8 cellular contexts compared by ENCODE assay signal in the genomic region with DNA sequence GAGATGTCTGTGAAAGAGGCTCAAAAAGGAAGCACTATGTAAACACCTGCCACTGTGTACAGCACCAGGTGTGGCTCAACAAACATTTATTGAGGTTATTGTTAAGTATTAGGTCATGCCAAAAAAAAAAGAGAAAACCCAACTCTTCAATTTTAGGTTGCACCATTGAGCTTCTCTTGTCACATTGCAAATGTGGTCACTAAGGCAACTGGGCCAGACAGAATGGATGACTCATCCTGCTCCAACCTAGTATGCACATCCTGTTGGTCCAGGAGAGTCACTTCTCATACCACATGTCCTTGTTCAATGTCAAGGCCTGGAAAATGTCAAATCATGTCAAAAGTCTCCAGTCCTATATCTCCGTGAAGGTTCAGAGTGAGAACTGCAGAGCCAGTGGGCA. TPM values are rescaled to one million over a fixed set of nuclear protein-coding genes. Genes with fewer than 3 reads are reported as not detected.
DNase-seq lines count a peak whose midpoint lies in the region; ATAC-seq, FAIRE-seq and TF ChIP-seq lines count a peak whose summit lies in the region.

No MANE protein-coding gene starts in this region.

- ATAC-seq in HG03342 (IDR thresholded peaks at IDR 0.05; ENCODE audit: unreplicated experiment): peak; percentile 86
- peak; percentile 99 for ATAC-seq in activated naive CD8-positive, alpha-beta T cell treated with anti-CD3 and anti-CD28 coated beads, Interleukin-2, amount 50 U/mL, for 24 hours

- no peaks in the 10 kb centered on the region for H3K36me3 Mint-ChIP-seq in activated naive CD8-positive, alpha-beta T cell treated with anti-CD3 and anti-CD28 coated beads, Interleukin-2, amount 50 U/mL, for 24 hours (ENCODE audit: low read depth)
- H3K36me3 Mint-ChIP-seq in glutamatergic neuron (ENCODE audit: unreplicated experiment): no peaks in the 10 kb centered on the region

- H3K27me3 Mint-ChIP-seq in activated naive CD8-positive, alpha-beta T cell treated with anti-CD3 and anti-CD28 coated beads, Interleukin-2, amount 50 U/mL, for 24 hours: peaks cover 6% of the 10 kb centered on the region
- H3K27me3 Mint-ChIP-seq in glutamatergic neuron (ENCODE audit: unreplicated experiment): peaks cover 6% of the 10 kb centered on the region

- peak; percentile 83 for FAIRE-seq in GM19239 (lab: Jason Lieb, UNC)

- H3K4me1 Mint-ChIP-seq in activated naive CD8-positive, alpha-beta T cell treated with anti-CD3 and anti-CD28 coated beads, Interleukin-2, amount 50 U/mL, for 24 hours: peaks cover 21% of the 10 kb centered on the region
- H3K4me1 Mint-ChIP-seq in glutamatergic neuron (ENCODE audit: low read depth, unreplicated experiment): no peaks in the 10 kb centered on the region

- peak; percentile 69 for DNase-seq in COLO668 (lab: John Stamatoyannopoulos, UW; ENCODE audit: unreplicated experiment)
- no peak for DNase-seq in GM19239 (ENCODE audit: insufficient read length, low spot score)
- peak; percentile 87 for DNase-seq in NOMO-1 treated with DMSO at 0.1 percent for 48 hours (lab: John Stamatoyannopoulos, UW; ENCODE audit: unreplicated experiment)
- DNase-seq in activated naive CD8-positive, alpha-beta T cell treated with anti-CD3 and anti-CD28 coated beads, Interleukin-2, amount 50 U/mL, for 24 hours: peak; percentile 29
- DNase-seq in mucosa of gallbladder (ENCODE audit: low spot score): peak; percentile 18
- no peak for DNase-seq in glutamatergic neuron
- no peak for DNase-seq in mesenteric fat pad (ENCODE audit: low spot score)

- no peak overlapping the region for H3K4me3 Mint-ChIP-seq in activated naive CD8-positive, alpha-beta T cell treated with anti-CD3 and anti-CD28 coated beads, Interleukin-2, amount 50 U/mL, for 24 hours
- no peak overlapping the region for H3K4me3 Mint-ChIP-seq in glutamatergic neuron (ENCODE audit: unreplicated experiment)

- peak overlapping the region; percentile 55 for H3K27ac Mint-ChIP-seq in activated naive CD8-positive, alpha-beta T cell treated with anti-CD3 and anti-CD28 coated beads, Interleukin-2, amount 50 U/mL, for 24 hours
- H3K27ac Mint-ChIP-seq in glutamatergic neuron (ENCODE audit: unreplicated experiment): no peak overlapping the region

- no peak for TF ChIP-seq CTCF in glutamatergic neuron (IDR thresholded peaks at IDR 0.05; ENCODE audit: partially characterized antibody, unreplicated experiment)

- no peaks in the 10 kb centered on the region for H3K9me3 Mint-ChIP-seq in activated naive CD8-positive, alpha-beta T cell treated with anti-CD3 and anti-CD28 coated beads, Interleukin-2, amount 50 U/mL, for 24 hours
- H3K9me3 Mint-ChIP-seq in glutamatergic neuron (ENCODE audit: unreplicated experiment): no peaks in the 10 kb centered on the region

RNA-seq across cellular contexts. Expression of gene HOXB1, which starts 25.0 kb away (rescaled TPM):
- total RNA-seq in mucosa of gallbladder: not detected
- not detected for total RNA-seq in glutamatergic neuron (ENCODE audit: unreplicated experiment)
- not detected for total RNA-seq in mesenteric fat pad

RNA-seq across cellular contexts. Expression of gene HOXB2, which starts 39.1 kb away (rescaled TPM):
- total RNA-seq in mucosa of gallbladder (23.4 TPM), glutamatergic neuron (ENCODE audit: unreplicated experiment) (12.7 TPM), mesenteric fat pad (19.3 TPM)

Comparison
In these comparisons a context has a peak if more than half of its experiments do, and no peak if none do; other contexts are left out.
1. DNase-seq: peak in COLO668 (single experiment), NOMO-1 treated with DMSO at 0.1 percent for 48 hours (single experiment), activated naive CD8-positive, alpha-beta T cell treated with anti-CD3 and anti-CD28 coated beads, Interleukin-2, amount 50 U/mL, for 24 hours (single experiment) and mucosa of gallbladder (single experiment); none in GM19239 (single experiment), glutamatergic neuron (single experiment) and mesenteric fat pad (single experiment).